In the genomic region with DNA sequence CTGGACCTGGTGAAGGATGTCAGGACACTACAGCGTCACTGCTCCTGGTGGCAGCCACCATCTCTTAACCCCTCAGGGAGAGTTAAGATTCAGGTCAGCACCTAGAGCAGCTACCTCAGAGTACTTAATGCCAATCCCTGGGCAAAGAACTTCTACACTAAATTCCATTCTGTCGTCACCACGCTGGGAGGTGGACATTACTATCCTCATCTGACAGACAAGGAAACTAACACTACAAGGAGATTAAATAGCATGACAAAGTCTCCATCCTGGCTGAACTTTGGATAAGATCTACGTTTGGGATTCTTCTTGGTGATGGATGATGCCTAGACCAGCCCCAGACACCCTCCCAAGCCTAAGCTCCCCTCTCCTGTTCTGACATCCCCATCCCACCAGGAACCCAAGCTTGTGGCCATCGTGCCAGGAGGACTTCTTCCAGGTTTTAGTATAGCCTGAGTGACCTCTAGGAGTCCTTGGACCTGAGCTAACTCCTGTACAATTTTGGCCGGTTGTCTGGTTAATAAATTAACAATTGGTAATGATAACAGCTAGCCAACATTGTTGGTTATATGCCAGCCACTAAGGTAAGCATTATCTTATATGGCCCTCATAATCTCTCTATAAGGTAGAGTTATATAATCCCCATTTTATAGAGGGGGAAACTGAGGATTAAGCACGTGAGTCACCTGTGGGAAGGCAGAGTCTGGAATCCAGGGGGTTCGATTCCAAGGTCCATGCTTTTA, we compare ENCODE assay signal across 25 cellular contexts.
"Had no signal": no experiment of that assay in that cellular context is flagged by ENCODE, and none has a peak within 500 bp of the region (broad histone marks: within the 10 kb centered on the region; RNA-seq: fewer than 3 reads in every experiment).

No MANE protein-coding gene starts in this region.

- H3K27ac ChIP-seq: parathyroid adenoma, right atrium auricular region, sigmoid colon, spleen, thoracic aorta, tibial nerve, upper lobe of right lung, uterus had no signal

- DNase-seq: cortex of kidney; effector memory CD8-positive, alpha-beta T cell; erythroblast; hypothalamus; immature natural killer cell; islet precursor cell; kidney glomerular epithelial cell; left colon; left ventricle myocardium superior; natural killer cell; occipital lobe; sigmoid colon; spleen; stimulated activated CD4-positive, alpha-beta T cell treated with anti-CD3 and anti-CD28 coated beads, Interleukin-4, amount 100 ng/mL, for 4 hours; stimulated activated naive CD8-positive, alpha-beta T cell treated with anti-CD3 and anti-CD28 coated beads, Interleukin-15, Interleukin-2, amounts not matched to agents 100 U/mL and 50 U/mL, for 24 hours; upper lobe of right lung; uterus had no signal

- H3K27ac Mint-ChIP-seq: effector memory CD8-positive, alpha-beta T cell; immature natural killer cell; memory B cell; natural killer cell; progenitor cell of endocrine pancreas; stimulated activated memory B cell treated with anti-CD40 and anti-IgM and Interleukin-4, amounts not matched to agents 10 μg/mL and 1 μg/mL and 100 μg/mL, for 72 hours had no signal

- H3K4me1 ChIP-seq: parathyroid adenoma, right atrium auricular region, spleen, tibial nerve, upper lobe of right lung, uterus had no signal

- H3K36me3 ChIP-seq: right atrium auricular region, sigmoid colon, spleen, thoracic aorta, tibial nerve, upper lobe of right lung, uterus had no signal

- H3K9me3 ChIP-seq: right atrium auricular region, sigmoid colon, spleen, thoracic aorta, tibial nerve, upper lobe of right lung, uterus had no signal

- H3K27me3 Mint-ChIP-seq: memory B cell; progenitor cell of endocrine pancreas; stimulated activated memory B cell treated with anti-CD40 and anti-IgM and Interleukin-4, amounts not matched to agents 10 μg/mL and 1 μg/mL and 100 μg/mL, for 72 hours had no signal

- ATAC-seq: effector memory CD8-positive, alpha-beta T cell; left colon; left ventricle myocardium superior; natural killer cell; stimulated activated memory B cell treated with anti-CD40 and anti-IgM and Interleukin-4, amounts not matched to agents 10 μg/mL and 1 μg/mL and 100 μg/mL, for 72 hours; stimulated activated naive CD8-positive, alpha-beta T cell treated with anti-CD3 and anti-CD28 coated beads, Interleukin-15, Interleukin-2, amounts not matched to agents 100 U/mL and 50 U/mL, for 24 hours; upper lobe of right lung had no signal

- H3K4me3 ChIP-seq: lung, right atrium auricular region, sigmoid colon, spleen, thoracic aorta, tibial nerve, upper lobe of right lung, uterus had no signal

- H3K9me3 Mint-ChIP-seq: effector memory CD8-positive, alpha-beta T cell; immature natural killer cell; memory B cell; natural killer cell; stimulated activated memory B cell treated with anti-CD40 and anti-IgM and Interleukin-4, amounts not matched to agents 10 μg/mL and 1 μg/mL and 100 μg/mL, for 72 hours had no signal

- H3K4me1 Mint-ChIP-seq: immature natural killer cell; natural killer cell; stimulated activated memory B cell treated with anti-CD40 and anti-IgM and Interleukin-4, amounts not matched to agents 10 μg/mL and 1 μg/mL and 100 μg/mL, for 72 hours had no signal

- H3K36me3 Mint-ChIP-seq: immature natural killer cell; memory B cell; natural killer cell; stimulated activated memory B cell treated with anti-CD40 and anti-IgM and Interleukin-4, amounts not matched to agents 10 μg/mL and 1 μg/mL and 100 μg/mL, for 72 hours had no signal

- H3K4me3 Mint-ChIP-seq: effector memory CD8-positive, alpha-beta T cell; immature natural killer cell; memory B cell; natural killer cell; stimulated activated memory B cell treated with anti-CD40 and anti-IgM and Interleukin-4, amounts not matched to agents 10 μg/mL and 1 μg/mL and 100 μg/mL, for 72 hours had no signal

- H3K27me3 ChIP-seq: right atrium auricular region, sigmoid colon, spleen, tibial nerve, upper lobe of right lung, uterus had no signal
